ENCODE assay signal across 25 cellular contexts in the genomic region with DNA sequence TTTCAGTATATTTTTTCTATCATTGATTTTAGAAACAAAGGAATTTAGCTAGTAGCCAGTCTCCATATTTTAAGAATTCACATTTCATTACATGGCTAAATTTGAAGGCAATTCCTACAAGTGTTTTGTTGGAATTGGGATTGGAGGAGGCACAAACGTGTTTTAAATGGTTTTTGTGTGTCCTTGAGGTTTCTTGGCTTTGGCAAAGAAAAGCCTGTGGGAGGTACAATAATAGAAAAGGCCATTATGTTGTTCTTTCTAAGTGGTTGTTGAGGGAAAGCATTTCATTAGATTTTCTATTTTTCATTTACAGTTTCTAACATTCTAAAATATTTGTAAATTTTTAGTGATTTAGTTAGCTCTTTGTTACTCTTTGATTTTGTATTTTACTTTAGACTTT.
A peak's percentile ranks its signal among the peaks of the same experiment; 100 is the strongest.
DNase-seq lines count a peak whose midpoint lies in the region; ATAC-seq lines count a peak whose summit lies in the region.
"Had no signal": no experiment of that assay in that cellular context is flagged by ENCODE, and none has a peak within 500 bp of the region (broad histone marks: within the 10 kb centered on the region; RNA-seq: fewer than 3 reads in every experiment).

No MANE protein-coding gene starts in this region.

- H3K27ac Mint-ChIP-seq in activated naive CD4-positive, alpha-beta T cell treated with anti-CD3 and anti-CD28 coated beads, Interleukin-2, amount 50 U/mL, for 72 hours, result no peak overlapping the region
- H3K27ac Mint-ChIP-seq: activated T-cell treated with anti-CD3 and anti-CD28 coated beads, Interleukin-2, amount 50 U/mL, for 24 hours; effector memory CD8-positive, alpha-beta T cell; memory B cell; stimulated activated naive B cell treated with anti-CD40 and anti-IgM and Interleukin-4, amounts not matched to agents 10 μg/mL and 1 μg/mL and 100 μg/mL, for 72 hours; T-cell had no signal

- ATAC-seq in activated naive CD4-positive, alpha-beta T cell treated with anti-CD3 and anti-CD28 coated beads, Interleukin-2, amount 50 U/mL, for 72 hours, result no peak
- ATAC-seq: effector memory CD8-positive, alpha-beta T cell; HCT116; naive thymus-derived CD8-positive, alpha-beta T cell; stimulated activated naive B cell treated with anti-CD40 and anti-IgM and Interleukin-4, amounts not matched to agents 10 μg/mL and 1 μg/mL and 100 μg/mL, for 72 hours; T-cell had no signal

- H3K4me1 ChIP-seq in skeletal muscle satellite cell (ENCODE audit: control insufficient read depth, insufficient read depth, low read length), result peaks cover 19% of the 10 kb centered on the region

- peaks cover 4 to 6% of the 10 kb centered on the region in 2 donors for H3K36me3 Mint-ChIP-seq in activated naive CD4-positive, alpha-beta T cell treated with anti-CD3 and anti-CD28 coated beads, Interleukin-2, amount 50 U/mL, for 72 hours

- H3K4me3 ChIP-seq in skeletal muscle satellite cell (ENCODE audit: low read length), result no peak overlapping the region
- H3K4me3 ChIP-seq: PC-9, thyroid gland had no signal

- H3K36me3 ChIP-seq in skeletal muscle satellite cell (ENCODE audit: insufficient read depth, low read length), result no peaks in the 10 kb centered on the region
- H3K36me3 ChIP-seq: thyroid gland had no signal

- H3K27me3 ChIP-seq in layer of hippocampus (ENCODE audit: control insufficient read depth, insufficient read depth, low read length), result no peaks in the 10 kb centered on the region
- no peaks in the 10 kb centered on the region for H3K27me3 ChIP-seq in skeletal muscle satellite cell (ENCODE audit: control insufficient read depth, insufficient read depth, low read length)
- H3K27me3 ChIP-seq: thyroid gland had no signal

- no peaks in the 10 kb centered on the region for H3K9me3 ChIP-seq in skeletal muscle satellite cell (replicated peaks; ENCODE audit: low read length)
- H3K9me3 ChIP-seq: thyroid gland had no signal

- H3K27ac ChIP-seq in layer of hippocampus (ENCODE audit: low read depth, low read length), result peak overlapping the region; percentile 10
- H3K27ac ChIP-seq: PC-9, thyroid gland had no signal

- H3K4me2 ChIP-seq in skeletal muscle satellite cell (ENCODE audit: low read length), result peak overlapping the region; percentile 40
- H3K4me2 ChIP-seq: PC-9 had no signal

- H3K9ac ChIP-seq in skeletal muscle satellite cell (ENCODE audit: low read depth, low read length), result peak overlapping the region; percentile 43

- DNase-seq in LHCN-M2 (ENCODE audit: low read depth) (peak; percentile 12), astrocyte of the hippocampus (ENCODE audit: low read depth, low spot score) (peak; percentile 51), activated gamma-delta T cell treated with Interleukin-2 at 50 U/mL for 16 hours (no peak), GDM1 (lab: John Stamatoyannopoulos, UW) (no peak)
- DNase-seq in activated naive CD4-positive, alpha-beta T cell treated with anti-CD3 and anti-CD28 coated beads, Interleukin-2, amount 50 U/mL, for 72 hours (ENCODE audit: low spot score in 2 of 2), result no peak
- DNase-seq: activated CD8-positive, alpha-beta memory T cell treated with anti-CD3 and anti-CD28 coated beads for 24 hours; activated naive CD4-positive, alpha-beta T cell treated with Interleukin-2 at 50 U/mL for 16 hours; activated T-cell treated with anti-CD3 and anti-CD28 coated beads, Interleukin-2, amount 50 U/mL, for 24 hours; CD4-positive, alpha-beta memory T cell; cerebellar nuclear complex; DMS 273 treated with DMSO at 0.1 percent for 48 hours; effector memory CD8-positive, alpha-beta T cell; KG1; naive thymus-derived CD8-positive, alpha-beta T cell; NCI-H226; PC-9; SHP77 treated with DMSO at 0.1 percent for 48 hours; stimulated activated CD4-positive, alpha-beta T cell treated with anti-CD3 and anti-CD28 coated beads, Interleukin-1b, Interleukin-23, amount 100 ng/mL, for 48 hours; stimulated activated naive B cell treated with anti-CD40 and anti-IgM and Interleukin-4, amounts not matched to agents 10 μg/mL and 1 μg/mL and 100 μg/mL, for 72 hours; T-cell; thyroid gland had no signal

- H3K9me3 Mint-ChIP-seq in activated naive CD4-positive, alpha-beta T cell treated with anti-CD3 and anti-CD28 coated beads, Interleukin-2, amount 50 U/mL, for 72 hours, result no peaks in the 10 kb centered on the region
- H3K9me3 Mint-ChIP-seq: activated T-cell treated with anti-CD3 and anti-CD28 coated beads, Interleukin-2, amount 50 U/mL, for 24 hours; effector memory CD8-positive, alpha-beta T cell had no signal

Comparison
In these comparisons a context has a peak if more than half of its experiments do, and no peak if none do; other contexts are left out.
1. DNase-seq: peak in LHCN-M2 (single experiment) and astrocyte of the hippocampus (single experiment); none in activated gamma-delta T cell treated with Interleukin-2 at 50 U/mL for 16 hours (single experiment), GDM1 (single experiment) and activated naive CD4-positive, alpha-beta T cell treated with anti-CD3 and anti-CD28 coated beads, Interleukin-2, amount 50 U/mL, for 72 hours (0 of 2).